Comparison of ENCODE assay signal across 14 cellular contexts in genomic region chr1:206890125-206890637, GRCh38. TPM values are rescaled to one million over a fixed set of nuclear protein-coding genes. Genes with fewer than 3 reads are reported as not detected.
A peak's percentile ranks its signal among the peaks of the same experiment; 100 is the strongest.
DNase-seq lines count a peak whose midpoint lies in the region; ATAC-seq, FAIRE-seq and TF ChIP-seq lines count a peak whose summit lies in the region.
"Had no signal": no experiment of that assay in that cellular context is flagged by ENCODE, and none has a peak within 500 bp of the region (broad histone marks: within the 10 kb centered on the region; RNA-seq: fewer than 3 reads in every experiment).

No MANE protein-coding gene starts in this region.

- ATAC-seq in A549, result peak; percentile 77 to 79

- TF ChIP-seq RAD21 in A549 (conservative IDR thresholded peaks at IDR 0.05 in 1 of 2, IDR thresholded peaks at IDR 0.05 in 1 of 2), result no peak

- TF ChIP-seq EP300 in A549 (IDR thresholded peaks at IDR 0.05), result no peak

- no peak for TF ChIP-seq POLR2A in A549 (IDR thresholded peaks at IDR 0.05; ENCODE audit: low read length)

- peak in 1 of 2 experiments; percentile 61 for DNase-seq in A549 (ENCODE audit: low read depth in 1 of 2, low spot score in 1 of 2)
- peak; percentile 58 for DNase-seq in EL
- peak; percentile 54 for DNase-seq in SW480 (ENCODE audit: low spot score)
- DNase-seq in fibroblast of the aortic adventitia (ENCODE audit: low read depth), result peak; percentile 71
- DNase-seq in NCI-H2107 treated with DMSO at 0.1 percent for 48 hours (lab: John Stamatoyannopoulos, UW; ENCODE audit: unreplicated experiment), result no peak
- no peak for DNase-seq in CD8-positive, alpha-beta memory T cell
- DNase-seq in NOMO-1 treated with DMSO at 0.1 percent for 48 hours (lab: John Stamatoyannopoulos, UW; ENCODE audit: unreplicated experiment), result no peak
- no peak for DNase-seq in SIG-M5 (lab: John Stamatoyannopoulos, UW)
- DNase-seq: DMS79 treated with DMSO at 0.1 percent for 48 hours, retina had no signal

- 17% methylated on average over 2 of the region's 2 CpGs for WGBS in A549 (ENCODE audit: missing lambda C conversion rate)

- no peak overlapping the region for H3K4me3 Mint-ChIP-seq in CD8-positive, alpha-beta memory T cell

- H3K4me1 ChIP-seq in A549, result peaks cover 54% of the 10 kb centered on the region
- H3K4me1 ChIP-seq in CD8-positive, alpha-beta memory T cell (ENCODE audit: insufficient read depth, low read length), result peaks cover 14% of the 10 kb centered on the region

- peak overlapping the region; percentile 51 to 76 for H3K27ac ChIP-seq in A549
- H3K27ac ChIP-seq in CD8-positive, alpha-beta memory T cell (ENCODE audit: low read depth, low read length), result no peak overlapping the region
- H3K27ac ChIP-seq: coronary artery, KMS-11 had no signal

- no peaks in the 10 kb centered on the region for H3K9me3 Mint-ChIP-seq in CD8-positive, alpha-beta memory T cell

- POLR2A ChIA-PET in A549 (lab: Yijun Ruan, JAX), result no interaction called here
- POLR2A ChIA-PET in CD8-positive, alpha-beta memory T cell (lab: Charles Lee), result no interaction called here

- FAIRE-seq in A549 (lab: Jason Lieb, UNC), result no peak

- CTCF ChIA-PET in A549 (lab: Yijun Ruan, JAX), result interaction anchor here (0.8 to 1.3 kb wide), 5 partner anchors 8 to 400 kb away, joined by 3 to 4 read pairs (median 3); no protein-coding TSS in a partner anchor
- CTCF ChIA-PET in CD8-positive, alpha-beta memory T cell (lab: Charles Lee), result no interaction called here

- H3K27ac Mint-ChIP-seq in CD8-positive, alpha-beta memory T cell, result peak overlapping the region in 1 of 8 donors; percentile 61

- no peaks in the 10 kb centered on the region for H3K9me3 ChIP-seq in A549
- no peaks in the 10 kb centered on the region for H3K9me3 ChIP-seq in CD8-positive, alpha-beta memory T cell (ENCODE audit: low read length)

- H3K4me2 ChIP-seq in A549, result peak overlapping the region; percentile 82
- H3K4me2 ChIP-seq: KMS-11 had no signal

- peaks cover 5 to 12% of the 10 kb centered on the region in 2 donors for H3K27me3 Mint-ChIP-seq in CD8-positive, alpha-beta memory T cell

- H3K4me1 Mint-ChIP-seq in CD8-positive, alpha-beta memory T cell, result peaks cover 3 to 12% (median 12%) of the 10 kb centered on the region in 3 donors

- H3K36me3 Mint-ChIP-seq in CD8-positive, alpha-beta memory T cell, result peaks cover 0 to 5% (median 1%) of the 10 kb centered on the region in 3 donors

- H3K4me3 ChIP-seq in A549 (peak overlapping the region; percentile 22; the same call in 1 of the 3 replicates), fibroblast of the aortic adventitia (ENCODE audit: low read depth, low read length) (no peak overlapping the region)
- no peak overlapping the region for H3K4me3 ChIP-seq in CD8-positive, alpha-beta memory T cell (ENCODE audit: low read length)

- H3K27me3 ChIP-seq in CD8-positive, alpha-beta memory T cell (ENCODE audit: insufficient read depth, low read length, poor library complexity, severe bottlenecking), result no peaks in the 10 kb centered on the region

- no peaks in the 10 kb centered on the region for H3K36me3 ChIP-seq in CD8-positive, alpha-beta memory T cell (ENCODE audit: insufficient read depth, low read length)

- no peak for TF ChIP-seq CTCF in A549 (IDR thresholded peaks at IDR 0.05)
- no peak for TF ChIP-seq CTCF in fibroblast of the aortic adventitia (IDR thresholded peaks at IDR 0.05; ENCODE audit: insufficient read depth, low read length)

TF ChIP-seq in A549, 52 proteins besides CTCF, POLR2A, EP300 and RAD21:
- TF ChIP-seq NR3C1 (IDR thresholded peaks at IDR 0.05) (no peak), MAZ (IDR thresholded peaks at IDR 0.05; ENCODE audit: borderline replicate concordance, low read depth, low read length) (no peak), HOXB13 (CRISPR knock-in tag; IDR thresholded peaks at IDR 0.05; ENCODE audit: low read depth) (no peak), PBX3 (IDR thresholded peaks at IDR 0.05) (no peak), GATA3 (IDR thresholded peaks at IDR 0.05; ENCODE audit: borderline replicate concordance) (no peak), JUNB (IDR thresholded peaks at IDR 0.05) (0 out of 2 replicates have a peak, but pooled peaks have one; percentile 39), FOSB (CRISPR knock-in tag; IDR thresholded peaks at IDR 0.05) (no peak), CBX2 (IDR thresholded peaks at IDR 0.05; ENCODE audit: borderline replicate concordance, low read depth) (no peak), CHD4 (IDR thresholded peaks at IDR 0.05; ENCODE audit: borderline replicate concordance) (no peak), HOXA7 (CRISPR knock-in tag; IDR thresholded peaks at IDR 0.05) (no peak), MAFK (IDR thresholded peaks at IDR 0.05; ENCODE audit: partially characterized antibody) (peak; percentile 58), TFCP2L1 (CRISPR knock-in tag; IDR thresholded peaks at IDR 0.05) (no peak), JUN (IDR thresholded peaks at IDR 0.05) (0 out of 5 replicates have a peak, but pooled peaks of 1 of the 2 experiments have one; percentile 25)

RNA-seq across cellular contexts. Expression of gene IL24, which starts 7.1 kb away (rescaled TPM):
- polyA plus RNA-seq in A549 (2011; rRNA removed), result 0.04 and 0.12 TPM in 2 replicates
- not detected in 2 replicates for polyA plus RNA-seq in A549 (2012; cell fraction: cytosol; rRNA removed)
- polyA plus RNA-seq in A549 (2012; cell fraction: nucleus; rRNA removed), result 0.02 TPM in 1 of 2 replicates, not detected in the other
- polyA plus RNA-seq in A549 (2017; fragmentation: RNase III; extraction: RNeasy Plus Mini Kit Qiagen cat#74134 plus additional on column Dnase treatment), result 0.07 TPM in 1 of 3 replicates, not detected in the others
- not detected in 2 replicates for polyA minus RNA-seq in A549 (2011; rRNA and poly(A)+ RNA removed)
- not detected in 2 replicates for total RNA-seq in fibroblast of the aortic adventitia (ENCODE audit: low replicate concordance)
- 1 to 10 TPM; 2.0 to 2.9 TPM for total RNA-seq in CD8-positive, alpha-beta memory T cell
- polyA plus RNA-seq in CD8-positive, alpha-beta memory T cell, result 22.5 TPM
- total RNA-seq: OCI-LY7 had no signal

RNA-seq across cellular contexts. Expression of gene IL20, which starts 24.8 kb away (rescaled TPM):
- polyA plus RNA-seq in A549 (2011; rRNA removed) (0.05 and 0.13 TPM in 2 replicates), A549 (2017; fragmentation: RNase III; extraction: RNeasy Plus Mini Kit Qiagen cat#74134 plus additional on column Dnase treatment) (not detected in 3 replicates)
- 0.04 TPM in 1 of 2 replicates, not detected in the other for polyA plus RNA-seq in A549 (2012; cell fraction: cytosol; rRNA removed)
- not detected in 2 replicates for polyA plus RNA-seq in A549 (2012; cell fraction: nucleus; rRNA removed)
- polyA minus RNA-seq in A549 (2011; rRNA and poly(A)+ RNA removed), result not detected in 2 replicates
- not detected in 2 replicates for total RNA-seq in fibroblast of the aortic adventitia (ENCODE audit: low replicate concordance)
- total RNA-seq in CD8-positive, alpha-beta memory T cell, result not detected
- not detected for polyA plus RNA-seq in CD8-positive, alpha-beta memory T cell
- total RNA-seq: activated CD8-positive, alpha-beta memory T cell treated with anti-CD3 and anti-CD28 coated beads for 36 hours; OCI-LY7 had no signal

RNA-seq across cellular contexts. Expression of gene FCMR, which starts 31.6 kb away (rescaled TPM):
- polyA plus RNA-seq in A549 (2011; rRNA removed) (0.19 and 0.73 TPM in 2 replicates), A549 (2017; fragmentation: RNase III; extraction: RNeasy Plus Mini Kit Qiagen cat#74134 plus additional on column Dnase treatment) (0.93 to 1.3 TPM (median 1.0 TPM) in 3 replicates)
- polyA plus RNA-seq in A549 (2012; cell fraction: cytosol; rRNA removed), result 0.94 and 1.2 TPM in 2 replicates
- 0.58 and 0.61 TPM in 2 replicates for polyA plus RNA-seq in A549 (2012; cell fraction: nucleus; rRNA removed)
- polyA minus RNA-seq in A549 (2011; rRNA and poly(A)+ RNA removed), result 0.58 and 0.91 TPM in 2 replicates
- not detected in 2 replicates for total RNA-seq in fibroblast of the aortic adventitia (ENCODE audit: low replicate concordance)
- 10 to 100 TPM; 75.1 to 75.6 TPM for total RNA-seq in CD8-positive, alpha-beta memory T cell
- 574 TPM for polyA plus RNA-seq in CD8-positive, alpha-beta memory T cell

RNA-seq across cellular contexts. Expression of gene PIGR, which starts 56.1 kb away (rescaled TPM):
- polyA plus RNA-seq in A549 (2011; rRNA removed) (0.01 and 0.03 TPM in 2 replicates), A549 (2017; fragmentation: RNase III; extraction: RNeasy Plus Mini Kit Qiagen cat#74134 plus additional on column Dnase treatment) (not detected in 3 replicates)
- polyA plus RNA-seq in A549 (2012; cell fraction: cytosol; rRNA removed), result 0.01 TPM in 1 of 2 replicates, not detected in the other
- 0.01 TPM in 2 replicates for polyA plus RNA-seq in A549 (2012; cell fraction: nucleus; rRNA removed)
- not detected in 2 replicates for polyA minus RNA-seq in A549 (2011; rRNA and poly(A)+ RNA removed)
- not detected in 2 replicates for total RNA-seq in fibroblast of the aortic adventitia (ENCODE audit: low replicate concordance)
- under 1 TPM; 0.04 to 0.33 TPM for total RNA-seq in CD8-positive, alpha-beta memory T cell
- not detected for polyA plus RNA-seq in CD8-positive, alpha-beta memory T cell

Comparison
In these comparisons a context has a peak if more than half of its experiments do, and no peak if none do; other contexts are left out.
1. DNase-seq: peak in EL (single experiment), SW480 (single experiment) and fibroblast of the aortic adventitia (single experiment); none in NCI-H2107 treated with DMSO at 0.1 percent for 48 hours (single experiment), CD8-positive, alpha-beta memory T cell (0 of 5), NOMO-1 treated with DMSO at 0.1 percent for 48 hours (single experiment) and SIG-M5 (single experiment).
2. RNA of gene FCMR, which starts 31.6 kb away (total RNA-seq): 75.1 to 75.6 TPM in CD8-positive, alpha-beta memory T cell; not detected in fibroblast of the aortic adventitia; every median in the first group is over 10 times any median in the second.